In genomic region chr16:49556252-49557069, GRCh38 we compare ENCODE assay signal across 8 cellular contexts.
DNase-seq lines count a peak whose midpoint lies in the region; ATAC-seq and TF ChIP-seq lines count a peak whose summit lies in the region.

No MANE protein-coding gene starts in this region.

- TF ChIP-seq CTCF in heart right ventricle (IDR thresholded peaks at IDR 0.05) (peak; percentile 18 to 60 (median 50)), uterus (IDR thresholded peaks at IDR 0.05) (peak; percentile 28 to 48 (median 34)), lower leg skin (IDR thresholded peaks at IDR 0.05) (no peak)

- H3K4me1 ChIP-seq in heart right ventricle (peaks cover 0 to 15% (median 6%) of the 10 kb centered on the region in 9 donors), iPS-18a (ENCODE audit: control insufficient read depth, low read depth, low read length) (peaks cover 24% of the 10 kb centered on the region), uterus (no peaks in the 10 kb centered on the region)

- H3K9me3 ChIP-seq in heart right ventricle, result no peaks in the 10 kb centered on the region
- no peaks in the 10 kb centered on the region for H3K9me3 ChIP-seq in iPS-18a (ENCODE audit: control insufficient read depth, low read depth, low read length)
- no peaks in the 10 kb centered on the region for H3K9me3 ChIP-seq in uterus

- POLR2A ChIA-PET in activated CD4-positive, alpha-beta memory T cell treated with anti-CD3 and anti-CD28 coated beads for 36 hours (lab: Charles Lee), result no interaction called here

- H3K36me3 Mint-ChIP-seq in activated CD4-positive, alpha-beta memory T cell treated with anti-CD3 and anti-CD28 coated beads for 36 hours, result no peaks in the 10 kb centered on the region

- CTCF ChIA-PET in activated CD4-positive, alpha-beta memory T cell treated with anti-CD3 and anti-CD28 coated beads for 36 hours (lab: Charles Lee), result no interaction called here

- no peak overlapping the region for H3K27ac Mint-ChIP-seq in activated CD4-positive, alpha-beta memory T cell treated with anti-CD3 and anti-CD28 coated beads for 36 hours

- ATAC-seq in heart right ventricle (peak in 1 of 8 donors; percentile 28), left cardiac atrium (no peak)

- H3K27me3 Mint-ChIP-seq in activated CD4-positive, alpha-beta memory T cell treated with anti-CD3 and anti-CD28 coated beads for 36 hours, result peaks cover 3% of the 10 kb centered on the region

- no peaks in the 10 kb centered on the region for H3K9me3 Mint-ChIP-seq in activated CD4-positive, alpha-beta memory T cell treated with anti-CD3 and anti-CD28 coated beads for 36 hours

- intact Hi-C loops in heart right ventricle (cut with DNase I), result loop anchor here in 1 of 10 donors (5.0 kb wide), 1 partner anchor 36 kb away; no protein-coding TSS in a partner anchor
- intact Hi-C loops in left cardiac atrium (cut with DNase I), result loop anchor here in 1 of 2 donors (5.0 kb wide), 1 partner anchor 301 kb away; the partner anchor contains the start of gene ZNF423
- intact Hi-C loops in uterus (cut with DNase I; ENCODE audit: low total_unique reads), result no loop called here
- intact Hi-C loops in lower leg skin (cut with DNase I; ENCODE audit: low total_unique reads), result no loop called here
- intact Hi-C loops in activated CD4-positive, alpha-beta memory T cell treated with anti-CD3 and anti-CD28 coated beads for 36 hours (cut with micrococcal nuclease), result no loop called here

- TF ChIP-seq POLR2A in uterus (IDR thresholded peaks at IDR 0.05), result no peak
- no peak for TF ChIP-seq POLR2A in lower leg skin (IDR thresholded peaks at IDR 0.05)

- H3K27ac ChIP-seq in heart right ventricle (no peak overlapping the region), iPS-18a (ENCODE audit: low read length) (peak overlapping the region; percentile 42), uterus (no peak overlapping the region)

- H3K27me3 ChIP-seq in heart right ventricle (no peaks in the 10 kb centered on the region), iPS-18a (ENCODE audit: control insufficient read depth, insufficient read depth, low read length) (no peaks in the 10 kb centered on the region), uterus (no peaks in the 10 kb centered on the region)

- WGBS in heart right ventricle, 2 donors, result 51 to 53% methylated on average over 9 of the region's 9 CpGs
- 68 to 70% methylated on average over 9 of the region's 9 CpGs for WGBS in lower leg skin, 2 donors

- H3K9ac ChIP-seq in iPS-18a (ENCODE audit: low read length), result peak overlapping the region; percentile 69

- no peaks in the 10 kb centered on the region for H3K36me3 ChIP-seq in heart right ventricle
- H3K36me3 ChIP-seq in iPS-18a (ENCODE audit: control insufficient read depth, low read depth, low read length), result no peaks in the 10 kb centered on the region
- no peaks in the 10 kb centered on the region for H3K36me3 ChIP-seq in uterus

- DNase-seq in heart right ventricle (no peak), left cardiac atrium (no peak), SHP77 (lab: John Stamatoyannopoulos, UW) (peak; percentile 35 to 56), uterus (no peak), lower leg skin (ENCODE audit: low spot score in 2 of 2) (no peak)
- DNase-seq in activated CD8-positive, alpha-beta memory T cell treated with anti-CD3 and anti-CD28 coated beads, Interleukin-2, amount 50 U/mL, for 48 hours, result no peak
- no peak for DNase-seq in activated CD4-positive, alpha-beta memory T cell treated with anti-CD3 and anti-CD28 coated beads for 36 hours

- H3K4me3 Mint-ChIP-seq in activated CD4-positive, alpha-beta memory T cell treated with anti-CD3 and anti-CD28 coated beads for 36 hours, result no peak overlapping the region

- H3K4me3 ChIP-seq in heart right ventricle, result no peak overlapping the region
- H3K4me3 ChIP-seq in iPS-18a (ENCODE audit: low read length), result peak overlapping the region; percentile 60
- H3K4me3 ChIP-seq in uterus, result no peak overlapping the region
- no peak overlapping the region for H3K4me3 ChIP-seq in lower leg skin (ENCODE audit: low read depth, poor library complexity, severe bottlenecking)

- no peaks in the 10 kb centered on the region for H3K4me1 Mint-ChIP-seq in activated CD4-positive, alpha-beta memory T cell treated with anti-CD3 and anti-CD28 coated beads for 36 hours (ENCODE audit: low read depth)

Comparison
In these comparisons a context has a peak if more than half of its experiments do, and no peak if none do; other contexts are left out.
1. DNase-seq: peak in SHP77 (2 of 2); none in heart right ventricle (0 of 2), left cardiac atrium (single experiment), uterus (0 of 2), activated CD8-positive, alpha-beta memory T cell treated with anti-CD3 and anti-CD28 coated beads, Interleukin-2, amount 50 U/mL, for 48 hours (single experiment), lower leg skin (0 of 2) and activated CD4-positive, alpha-beta memory T cell treated with anti-CD3 and anti-CD28 coated beads for 36 hours (single experiment).
2. CTCF ChIP-seq: peak in heart right ventricle (9 of 9) and uterus (4 of 4); none in lower leg skin (0 of 3).